Comparison of ENCODE assay signal across 1 cellular context in the genomic region with DNA sequence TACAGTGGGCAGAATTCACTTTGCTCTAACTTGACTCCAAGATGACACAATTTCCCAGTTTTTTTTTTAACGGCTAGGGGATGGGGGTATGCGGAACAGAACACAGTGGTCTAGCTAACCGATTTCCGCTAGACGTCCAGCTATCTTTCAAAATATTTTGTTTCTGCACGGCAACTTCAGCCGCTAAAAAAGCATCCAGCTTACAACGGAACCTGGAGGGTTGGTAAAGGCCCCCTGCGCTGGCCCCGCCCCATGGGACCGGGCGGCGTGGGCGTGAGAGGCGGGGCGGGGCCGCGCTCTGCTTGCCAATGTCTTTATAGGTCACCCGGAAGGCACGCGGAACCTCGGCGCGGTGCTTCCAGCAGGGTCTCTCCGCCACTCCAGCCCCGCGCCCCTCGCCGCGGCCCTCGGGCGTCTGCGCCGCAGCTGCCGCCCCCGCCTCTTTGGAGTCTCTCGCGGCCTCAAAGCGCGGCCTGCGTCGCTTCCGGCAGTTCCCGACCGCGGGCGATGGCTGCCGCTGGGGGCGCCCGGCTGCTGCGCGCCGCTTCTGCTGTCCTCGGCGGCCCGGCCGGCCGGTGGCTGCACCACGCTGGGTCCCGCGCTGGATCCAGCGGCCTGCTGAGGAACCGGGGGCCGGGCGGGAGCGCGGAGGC.
TF ChIP-seq lines count a peak whose summit lies in the region.

Gene FDX1, plus strand, starts transcription at position 335 of the 653 bp plus-strand sequence. Its CDS starts 173 bp downstream, at position 508.

TF ChIP-seq in HepG2, 621 proteins besides CTCF, POLR2A, EP300 and RAD21 (continued from another document and continues in another):
- TF ChIP-seq DZIP1 (CRISPR knock-in tag; IDR thresholded peaks at IDR 0.05) (no peak), PLRG1 (conservative IDR thresholded peaks at IDR 0.05) (no peak), SP140L (CRISPR knock-in tag; IDR thresholded peaks at IDR 0.05; ENCODE audit: borderline replicate concordance) (no peak), RARA (CRISPR knock-in tag; IDR thresholded peaks at IDR 0.05) (peak; percentile 8; the same call in 1 of the 2 replicates), ZNF747 (CRISPR knock-in tag; IDR thresholded peaks at IDR 0.05; ENCODE audit: borderline replicate concordance) (no peak), MXD4 (CRISPR knock-in tag; IDR thresholded peaks at IDR 0.05) (no peak), ZNF317 (CRISPR knock-in tag; IDR thresholded peaks at IDR 0.05) (no peak), WIZ (CRISPR knock-in tag; IDR thresholded peaks at IDR 0.05) (no peak), EZH2 (conservative IDR thresholded peaks at IDR 0.05; ENCODE audit: low read depth, low read length) (no peak), ZNF878 (CRISPR knock-in tag; IDR thresholded peaks at IDR 0.05) (no peak), ZNF232 (CRISPR knock-in tag; IDR thresholded peaks at IDR 0.05; ENCODE audit: borderline replicate concordance) (no peak), KDM5A (IDR thresholded peaks at IDR 0.05; ENCODE audit: borderline replicate concordance, low read length) (no peak), ZNF660 (CRISPR knock-in tag; IDR thresholded peaks at IDR 0.05; ENCODE audit: borderline replicate concordance, low read depth) (no peak), JDP2 (CRISPR knock-in tag; IDR thresholded peaks at IDR 0.05; ENCODE audit: borderline replicate concordance) (no peak), ZKSCAN5 (CRISPR knock-in tag; IDR thresholded peaks at IDR 0.05) (no peak), EEA1 (CRISPR knock-in tag; IDR thresholded peaks at IDR 0.05; ENCODE audit: borderline replicate concordance) (no peak), HHEX (CRISPR knock-in tag; IDR thresholded peaks at IDR 0.05) (no peak), ZNF10 (CRISPR knock-in tag; IDR thresholded peaks at IDR 0.05; ENCODE audit: borderline replicate concordance, low read depth) (no peak), MTF2 (CRISPR knock-in tag; IDR thresholded peaks at IDR 0.05; ENCODE audit: borderline replicate concordance) (no peak), IRF1 (CRISPR knock-in tag; IDR thresholded peaks at IDR 0.05; ENCODE audit: low read depth) (no peak), KDM2A (CRISPR knock-in tag; IDR thresholded peaks at IDR 0.05; ENCODE audit: borderline replicate concordance, low read depth) (peak; percentile 49; the same call in 1 of the 2 replicates), KLF16 (CRISPR knock-in tag; IDR thresholded peaks at IDR 0.05) (no peak), NR3C1 (CRISPR knock-in tag; IDR thresholded peaks at IDR 0.05) (no peak), CREB3 (CRISPR knock-in tag; IDR thresholded peaks at IDR 0.05) (no peak; the same call in 1 of the 2 replicates), GTF3A (CRISPR knock-in tag; conservative IDR thresholded peaks at IDR 0.05) (no peak), PHF8 (CRISPR knock-in tag; IDR thresholded peaks at IDR 0.05) (no peak), ZNF224 (CRISPR knock-in tag; IDR thresholded peaks at IDR 0.05) (no peak), PHF21A (CRISPR knock-in tag; IDR thresholded peaks at IDR 0.05) (no peak; the same call in 1 of the 2 replicates), PRMT3 (CRISPR knock-in tag; IDR thresholded peaks at IDR 0.05; ENCODE audit: borderline replicate concordance, low read depth) (no peak), ZNF501 (CRISPR knock-in tag; IDR thresholded peaks at IDR 0.05) (no peak), TFDP1 (CRISPR knock-in tag; IDR thresholded peaks at IDR 0.05; ENCODE audit: borderline replicate concordance) (no peak), HOXA5 (CRISPR knock-in tag; IDR thresholded peaks at IDR 0.05) (peak; percentile 25; the same call in 1 of the 2 replicates), ZNF570 (CRISPR knock-in tag; IDR thresholded peaks at IDR 0.05; ENCODE audit: borderline replicate concordance) (no peak), ETV5 (CRISPR knock-in tag; IDR thresholded peaks at IDR 0.05; ENCODE audit: borderline replicate concordance) (peak; percentile 75), ZNF326 (CRISPR knock-in tag; IDR thresholded peaks at IDR 0.05; ENCODE audit: borderline replicate concordance) (no peak), SMAD9 (CRISPR knock-in tag; IDR thresholded peaks at IDR 0.05) (0 out of 2 replicates have a peak, but pooled peaks have one; percentile 19), MEIS2 (CRISPR knock-in tag; IDR thresholded peaks at IDR 0.05) (peak; percentile 74; the same call in 1 of the 2 replicates), ZNF546 (CRISPR knock-in tag; conservative IDR thresholded peaks at IDR 0.05) (peak; percentile 74; the same call in 1 of the 2 replicates)
- TF ChIP-seq, protein P1, sequence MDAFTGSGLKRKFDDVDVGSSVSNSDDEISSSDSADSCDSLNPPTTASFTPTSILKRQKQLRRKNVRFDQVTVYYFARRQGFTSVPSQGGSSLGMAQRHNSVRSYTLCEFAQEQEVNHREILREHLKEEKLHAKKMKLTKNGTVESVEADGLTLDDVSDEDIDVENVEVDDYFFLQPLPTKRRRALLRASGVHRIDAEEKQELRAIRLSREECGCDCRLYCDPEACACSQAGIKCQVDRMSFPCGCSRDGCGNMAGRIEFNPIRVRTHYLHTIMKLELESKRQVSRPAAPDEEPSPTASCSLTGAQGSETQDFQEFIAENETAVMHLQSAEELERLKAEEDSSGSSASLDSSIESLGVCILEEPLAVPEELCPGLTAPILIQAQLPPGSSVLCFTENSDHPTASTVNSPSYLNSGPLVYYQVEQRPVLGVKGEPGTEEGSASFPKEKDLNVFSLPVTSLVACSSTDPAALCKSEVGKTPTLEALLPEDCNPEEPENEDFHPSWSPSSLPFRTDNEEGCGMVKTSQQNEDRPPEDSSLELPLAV (CRISPR knock-in tag; conservative IDR thresholded peaks at IDR 0.05; ENCODE audit: low read depth), result no peak
- TF ChIP-seq, protein P2, sequence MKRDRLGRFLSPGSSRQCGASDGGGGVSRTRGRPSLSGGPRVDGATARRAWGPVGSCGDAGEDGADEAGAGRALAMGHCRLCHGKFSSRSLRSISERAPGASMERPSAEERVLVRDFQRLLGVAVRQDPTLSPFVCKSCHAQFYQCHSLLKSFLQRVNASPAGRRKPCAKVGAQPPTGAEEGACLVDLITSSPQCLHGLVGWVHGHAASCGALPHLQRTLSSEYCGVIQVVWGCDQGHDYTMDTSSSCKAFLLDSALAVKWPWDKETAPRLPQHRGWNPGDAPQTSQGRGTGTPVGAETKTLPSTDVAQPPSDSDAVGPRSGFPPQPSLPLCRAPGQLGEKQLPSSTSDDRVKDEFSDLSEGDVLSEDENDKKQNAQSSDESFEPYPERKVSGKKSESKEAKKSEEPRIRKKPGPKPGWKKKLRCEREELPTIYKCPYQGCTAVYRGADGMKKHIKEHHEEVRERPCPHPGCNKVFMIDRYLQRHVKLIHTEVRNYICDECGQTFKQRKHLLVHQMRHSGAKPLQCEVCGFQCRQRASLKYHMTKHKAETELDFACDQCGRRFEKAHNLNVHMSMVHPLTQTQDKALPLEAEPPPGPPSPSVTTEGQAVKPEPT (CRISPR knock-in tag; IDR thresholded peaks at IDR 0.05; ENCODE audit: low read depth), result 0 out of 2 replicates have a peak, but pooled peaks have one; percentile 57
- TF ChIP-seq, protein P3, sequence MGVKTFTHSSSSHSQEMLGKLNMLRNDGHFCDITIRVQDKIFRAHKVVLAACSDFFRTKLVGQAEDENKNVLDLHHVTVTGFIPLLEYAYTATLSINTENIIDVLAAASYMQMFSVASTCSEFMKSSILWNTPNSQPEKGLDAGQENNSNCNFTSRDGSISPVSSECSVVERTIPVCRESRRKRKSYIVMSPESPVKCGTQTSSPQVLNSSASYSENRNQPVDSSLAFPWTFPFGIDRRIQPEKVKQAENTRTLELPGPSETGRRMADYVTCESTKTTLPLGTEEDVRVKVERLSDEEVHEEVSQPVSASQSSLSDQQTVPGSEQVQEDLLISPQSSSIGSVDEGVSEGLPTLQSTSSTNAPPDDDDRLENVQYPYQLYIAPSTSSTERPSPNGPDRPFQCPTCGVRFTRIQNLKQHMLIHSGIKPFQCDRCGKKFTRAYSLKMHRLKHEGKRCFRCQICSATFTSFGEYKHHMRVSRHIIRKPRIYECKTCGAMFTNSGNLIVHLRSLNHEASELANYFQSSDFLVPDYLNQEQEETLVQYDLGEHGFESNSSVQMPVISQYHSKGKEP (CRISPR knock-in tag; IDR thresholded peaks at IDR 0.05), result peak; percentile 27; the same call in 1 of the 2 replicates
- TF ChIP-seq, protein P4, sequence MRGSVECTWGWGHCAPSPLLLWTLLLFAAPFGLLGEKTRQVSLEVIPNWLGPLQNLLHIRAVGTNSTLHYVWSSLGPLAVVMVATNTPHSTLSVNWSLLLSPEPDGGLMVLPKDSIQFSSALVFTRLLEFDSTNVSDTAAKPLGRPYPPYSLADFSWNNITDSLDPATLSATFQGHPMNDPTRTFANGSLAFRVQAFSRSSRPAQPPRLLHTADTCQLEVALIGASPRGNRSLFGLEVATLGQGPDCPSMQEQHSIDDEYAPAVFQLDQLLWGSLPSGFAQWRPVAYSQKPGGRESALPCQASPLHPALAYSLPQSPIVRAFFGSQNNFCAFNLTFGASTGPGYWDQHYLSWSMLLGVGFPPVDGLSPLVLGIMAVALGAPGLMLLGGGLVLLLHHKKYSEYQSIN (CRISPR knock-in tag; IDR thresholded peaks at IDR 0.05; ENCODE audit: borderline replicate concordance), result no peak
- TF ChIP-seq, protein P5, sequence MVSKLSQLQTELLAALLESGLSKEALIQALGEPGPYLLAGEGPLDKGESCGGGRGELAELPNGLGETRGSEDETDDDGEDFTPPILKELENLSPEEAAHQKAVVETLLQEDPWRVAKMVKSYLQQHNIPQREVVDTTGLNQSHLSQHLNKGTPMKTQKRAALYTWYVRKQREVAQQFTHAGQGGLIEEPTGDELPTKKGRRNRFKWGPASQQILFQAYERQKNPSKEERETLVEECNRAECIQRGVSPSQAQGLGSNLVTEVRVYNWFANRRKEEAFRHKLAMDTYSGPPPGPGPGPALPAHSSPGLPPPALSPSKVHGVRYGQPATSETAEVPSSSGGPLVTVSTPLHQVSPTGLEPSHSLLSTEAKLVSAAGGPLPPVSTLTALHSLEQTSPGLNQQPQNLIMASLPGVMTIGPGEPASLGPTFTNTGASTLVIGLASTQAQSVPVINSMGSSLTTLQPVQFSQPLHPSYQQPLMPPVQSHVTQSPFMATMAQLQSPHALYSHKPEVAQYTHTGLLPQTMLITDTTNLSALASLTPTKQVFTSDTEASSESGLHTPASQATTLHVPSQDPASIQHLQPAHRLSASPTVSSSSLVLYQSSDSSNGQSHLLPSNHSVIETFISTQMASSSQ (IDR thresholded peaks at IDR 0.05; ENCODE audit: low read depth), result no peak
- TF ChIP-seq, protein P5 (CRISPR knock-in tag; IDR thresholded peaks at IDR 0.05; ENCODE audit: borderline replicate concordance), result 0 out of 2 replicates have a peak, but pooled peaks have one; percentile 8
